Comparison of ENCODE assay signal across 1 cellular context in the genomic region with DNA sequence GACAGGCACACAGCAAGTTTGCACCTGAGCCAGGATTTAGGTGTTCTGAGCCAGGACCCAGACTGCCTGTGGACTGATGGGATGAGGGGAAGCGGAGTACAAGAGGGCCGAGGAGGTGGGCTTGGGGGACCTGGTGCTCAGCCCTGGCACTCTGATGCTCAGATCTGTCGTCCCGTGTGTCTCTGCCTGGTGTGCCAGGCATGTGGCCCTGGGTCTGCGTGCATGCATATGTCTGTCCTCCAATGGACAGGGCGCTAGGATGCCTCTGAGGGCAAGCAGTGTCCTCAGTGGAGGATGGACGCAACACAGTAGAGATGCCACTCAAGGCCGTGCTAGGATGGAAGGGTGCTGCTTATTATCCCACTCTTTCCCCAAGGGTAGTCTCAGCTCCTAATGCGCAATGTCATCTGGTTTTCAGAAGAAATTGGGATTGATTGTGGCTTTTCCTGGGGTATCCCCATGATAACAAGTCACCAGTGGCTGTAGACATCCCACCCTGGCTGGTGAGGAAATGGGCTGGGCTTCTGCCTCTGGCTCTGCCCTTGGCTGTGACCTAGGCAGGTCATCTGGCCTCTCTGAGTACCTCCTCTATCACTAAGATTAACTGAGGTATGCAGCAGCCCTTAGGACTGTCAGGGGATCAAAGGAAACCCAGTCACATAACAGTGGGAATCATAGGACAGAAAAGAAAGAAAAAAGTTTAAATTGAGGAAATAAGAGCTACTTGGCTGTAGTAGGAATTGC.
TF ChIP-seq lines count a peak whose summit lies in the region.

No MANE protein-coding gene starts in this region.

TF ChIP-seq in K562, 482 proteins besides CTCF, POLR2A, EP300 and RAD21:
- TF ChIP-seq, protein P1, sequence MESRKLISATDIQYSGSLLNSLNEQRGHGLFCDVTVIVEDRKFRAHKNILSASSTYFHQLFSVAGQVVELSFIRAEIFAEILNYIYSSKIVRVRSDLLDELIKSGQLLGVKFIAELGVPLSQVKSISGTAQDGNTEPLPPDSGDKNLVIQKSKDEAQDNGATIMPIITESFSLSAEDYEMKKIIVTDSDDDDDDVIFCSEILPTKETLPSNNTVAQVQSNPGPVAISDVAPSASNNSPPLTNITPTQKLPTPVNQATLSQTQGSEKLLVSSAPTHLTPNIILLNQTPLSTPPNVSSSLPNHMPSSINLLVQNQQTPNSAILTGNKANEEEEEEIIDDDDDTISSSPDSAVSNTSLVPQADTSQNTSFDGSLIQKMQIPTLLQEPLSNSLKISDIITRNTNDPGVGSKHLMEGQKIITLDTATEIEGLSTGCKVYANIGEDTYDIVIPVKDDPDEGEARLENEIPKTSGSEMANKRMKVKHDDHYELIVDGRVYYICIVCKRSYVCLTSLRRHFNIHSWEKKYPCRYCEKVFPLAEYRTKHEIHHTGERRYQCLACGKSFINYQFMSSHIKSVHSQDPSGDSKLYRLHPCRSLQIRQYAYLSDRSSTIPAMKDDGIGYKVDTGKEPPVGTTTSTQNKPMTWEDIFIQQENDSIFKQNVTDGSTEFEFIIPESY (CRISPR knock-in tag; IDR thresholded peaks at IDR 0.05): no peak
- TF ChIP-seq ZNF445 (CRISPR knock-in tag; IDR thresholded peaks at IDR 0.05; ENCODE audit: low read depth) (no peak), SP2 (IDR thresholded peaks at IDR 0.05; ENCODE audit: extremely low read depth, low read depth, low read length, poor library complexity, severe bottlenecking) (no peak), HMGN3 (IDR thresholded peaks at IDR 0.05; ENCODE audit: borderline replicate concordance, extremely low read depth, insufficient read length, low read depth, low read length) (no peak), C11orf30 (IDR thresholded peaks at IDR 0.05; ENCODE audit: low read depth) (0 out of 2 replicates have a peak, but pooled peaks have one; percentile 47)
- TF ChIP-seq, protein P2, sequence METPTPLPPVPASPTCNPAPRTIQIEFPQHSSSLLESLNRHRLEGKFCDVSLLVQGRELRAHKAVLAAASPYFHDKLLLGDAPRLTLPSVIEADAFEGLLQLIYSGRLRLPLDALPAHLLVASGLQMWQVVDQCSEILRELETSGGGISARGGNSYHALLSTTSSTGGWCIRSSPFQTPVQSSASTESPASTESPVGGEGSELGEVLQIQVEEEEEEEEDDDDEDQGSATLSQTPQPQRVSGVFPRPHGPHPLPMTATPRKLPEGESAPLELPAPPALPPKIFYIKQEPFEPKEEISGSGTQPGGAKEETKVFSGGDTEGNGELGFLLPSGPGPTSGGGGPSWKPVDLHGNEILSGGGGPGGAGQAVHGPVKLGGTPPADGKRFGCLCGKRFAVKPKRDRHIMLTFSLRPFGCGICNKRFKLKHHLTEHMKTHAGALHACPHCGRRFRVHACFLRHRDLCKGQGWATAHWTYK (CRISPR knock-in tag; IDR thresholded peaks at IDR 0.05): no peak
